30 cellular contexts compared by ENCODE assay signal in genomic region chr10:132689721-132690360, GRCh38.
DNase-seq lines count a peak whose midpoint lies in the region; ATAC-seq, FAIRE-seq and TF ChIP-seq lines count a peak whose summit lies in the region.
"Had no signal": no experiment of that assay in that cellular context is flagged by ENCODE, and none has a peak within 500 bp of the region (broad histone marks: within the 10 kb centered on the region; RNA-seq: fewer than 3 reads in every experiment).

No MANE protein-coding gene starts in this region.

- no peak overlapping the region for H3K4me2 ChIP-seq in GM23338

- H3K36me3 ChIP-seq in GM23338 (ENCODE audit: insufficient read depth) = no peaks in the 10 kb centered on the region
- H3K36me3 ChIP-seq in bronchial epithelial cell (ENCODE audit: control insufficient read depth, insufficient read depth, low read length) = peaks cover 1% of the 10 kb centered on the region
- peaks cover 7 to 19% (median 16%) of the 10 kb centered on the region in 4 donors for H3K36me3 ChIP-seq in sigmoid colon

- H3K36me3 Mint-ChIP-seq in GM23338 (ENCODE audit: low read depth) = peaks cover 2% of the 10 kb centered on the region; the same call in 1 of the 3 replicates

- peaks cover 7% of the 10 kb centered on the region for H3K9me3 Mint-ChIP-seq in GM23338

- TF ChIP-seq CTCF in GM23338 (conservative IDR thresholded peaks at IDR 0.05; ENCODE audit: low read depth in 2 of 2) = no peak
- TF ChIP-seq CTCF in bronchial epithelial cell (IDR thresholded peaks at IDR 0.05; ENCODE audit: insufficient read depth, low read length, severe bottlenecking) = no peak
- no peak for TF ChIP-seq CTCF in sigmoid colon (IDR thresholded peaks at IDR 0.05)

- H3K9me3 ChIP-seq in sigmoid colon = no peaks in the 10 kb centered on the region
- H3K9me3 ChIP-seq: gastroesophageal sphincter, SJSA1 had no signal

- no peak for TF ChIP-seq EP300 in sigmoid colon (IDR thresholded peaks at IDR 0.05)

- no peak overlapping the region for H2AFZ ChIP-seq in GM23338

- H3K27ac ChIP-seq in GM23338 (ENCODE audit: low read depth) = no peak overlapping the region
- no peak overlapping the region for H3K27ac ChIP-seq in sigmoid colon
- H3K27ac ChIP-seq: gastroesophageal sphincter, SJSA1, VCaP had no signal

- H4K20me1 ChIP-seq in GM23338 (replicated peaks; ENCODE audit: insufficient read depth) = peaks cover 5% of the 10 kb centered on the region; the same call in 1 of the 2 replicates

- H3K4me1 ChIP-seq in GM23338 (ENCODE audit: insufficient read depth) (no peaks in the 10 kb centered on the region), sigmoid colon (peaks cover 0 to 4% (median 2%) of the 10 kb centered on the region in 4 donors)

- ATAC-seq in GM23338 (peak; percentile 48), GM18867 (IDR thresholded peaks at IDR 0.05; ENCODE audit: unreplicated experiment) (no peak)
- ATAC-seq: CD8-positive, alpha-beta T cell; gastroesophageal sphincter; left lobe of liver; stimulated activated memory B cell treated with anti-CD40 and anti-IgM and Interleukin-4, amounts not matched to agents 10 μg/mL and 1 μg/mL and 100 μg/mL, for 72 hours had no signal

- intact Hi-C loops in sigmoid colon (cut with DNase I) = no loop called here

- no peaks in the 10 kb centered on the region for H3K27me3 Mint-ChIP-seq in GM23338 (ENCODE audit: insufficient read depth, low read depth, poor library complexity)
- H3K27me3 Mint-ChIP-seq: B cell; stimulated activated memory B cell treated with anti-CD40 and anti-IgM and Interleukin-4, amounts not matched to agents 10 μg/mL and 1 μg/mL and 100 μg/mL, for 72 hours had no signal

- no peak overlapping the region for H3K4me3 Mint-ChIP-seq in GM23338
- H3K4me3 Mint-ChIP-seq: B cell; CD8-positive, alpha-beta T cell; stimulated activated memory B cell treated with anti-CD40 and anti-IgM and Interleukin-4, amounts not matched to agents 10 μg/mL and 1 μg/mL and 100 μg/mL, for 72 hours had no signal

- 96 to 97% methylated on average over 25 of the region's 25 CpGs for WGBS in sigmoid colon, 2 donors

- H3K9me2 ChIP-seq in GM23338 (ENCODE audit: insufficient read depth) = no peaks in the 10 kb centered on the region

- peaks cover 4% of the 10 kb centered on the region for H3K4me1 Mint-ChIP-seq in GM23338

- no peak for TF ChIP-seq POLR2A in sigmoid colon (IDR thresholded peaks at IDR 0.05)

- H3K27ac Mint-ChIP-seq in GM23338 = no peak overlapping the region
- H3K27ac Mint-ChIP-seq: B cell; CD8-positive, alpha-beta T cell; progenitor cell of endocrine pancreas; stimulated activated memory B cell treated with anti-CD40 and anti-IgM and Interleukin-4, amounts not matched to agents 10 μg/mL and 1 μg/mL and 100 μg/mL, for 72 hours had no signal

- DNase-seq in GM23338 (ENCODE audit: low spot score) (no peak), bronchial epithelial cell (ENCODE audit: low read depth) (no peak), islet precursor cell (peak; percentile 47), sigmoid colon (peak; percentile 53), SKM-1 (lab: John Stamatoyannopoulos, UW; ENCODE audit: unreplicated experiment) (no peak), globus pallidus (ENCODE audit: low spot score) (no peak)
- DNase-seq: ACHN; activated CD4-positive, alpha-beta T cell treated with anti-CD3 and anti-CD28 coated beads for 4 hours; activated naive CD4-positive, alpha-beta T cell; activated T-cell treated with anti-CD3 and anti-CD28 coated beads, Interleukin-2, amount 50 U/mL, for 1 hour; CD8-positive, alpha-beta T cell; hypothalamus; KBM-7; NCI-H1092; NCI-H1694 treated with DMSO at 0.1 percent for 48 hours; NCI-H2171; NCI-H82; substantia nigra; T1000 had no signal

- H3K27me3 ChIP-seq in GM23338 (ENCODE audit: insufficient read depth) (no peaks in the 10 kb centered on the region), bronchial epithelial cell (ENCODE audit: control insufficient read depth, insufficient read depth, low read length) (no peaks in the 10 kb centered on the region), sigmoid colon (no peaks in the 10 kb centered on the region)
- H3K27me3 ChIP-seq: gastroesophageal sphincter, SJSA1 had no signal

- no peaks in the 10 kb centered on the region; the same call in 1 of the 2 replicates for H3K79me2 ChIP-seq in GM23338 (replicated peaks; ENCODE audit: insufficient read depth)

- peak; percentile 18 for FAIRE-seq in bronchial epithelial cell (lab: Jason Lieb, UNC)
- FAIRE-seq: H1, HTR-8/SVneo, urothelium cell line had no signal

- no peaks in the 10 kb centered on the region for H3F3A ChIP-seq in GM23338 (replicated peaks; ENCODE audit: low read depth)

- H3K4me3 ChIP-seq in GM23338 (no peak overlapping the region), bronchial epithelial cell (ENCODE audit: low read depth, low read length) (no peak overlapping the region), sigmoid colon (no peak overlapping the region)
- H3K4me3 ChIP-seq: gastroesophageal sphincter, SJSA1 had no signal

TF ChIP-seq in GM23338, 12 proteins besides CTCF, POLR2A, EP300 and RAD21 (continues in another document):
- TF ChIP-seq JUNB (IDR thresholded peaks at IDR 0.05; ENCODE audit: unreplicated experiment) (no peak), POLR2AphosphoS5 (IDR thresholded peaks at IDR 0.05; ENCODE audit: low read depth) (no peak), REST (IDR thresholded peaks at IDR 0.05; ENCODE audit: unreplicated experiment) (no peak), ZNF331 (CRISPR knock-in tag; IDR thresholded peaks at IDR 0.05; ENCODE audit: low read depth) (no peak), CREB1 (CRISPR knock-in tag; IDR thresholded peaks at IDR 0.05; ENCODE audit: low read depth) (no peak), ZNF114 (CRISPR knock-in tag; IDR thresholded peaks at IDR 0.05) (no peak), NANOG (IDR thresholded peaks at IDR 0.05; ENCODE audit: borderline replicate concordance) (no peak), EZH2 (IDR thresholded peaks at IDR 0.05; ENCODE audit: low read depth, unreplicated experiment) (no peak), EZH2phosphoT487 (IDR thresholded peaks at IDR 0.05; ENCODE audit: unreplicated experiment) (no peak), STAT1 (IDR thresholded peaks at IDR 0.05; ENCODE audit: unreplicated experiment) (no peak)
- TF ChIP-seq, protein P1, sequence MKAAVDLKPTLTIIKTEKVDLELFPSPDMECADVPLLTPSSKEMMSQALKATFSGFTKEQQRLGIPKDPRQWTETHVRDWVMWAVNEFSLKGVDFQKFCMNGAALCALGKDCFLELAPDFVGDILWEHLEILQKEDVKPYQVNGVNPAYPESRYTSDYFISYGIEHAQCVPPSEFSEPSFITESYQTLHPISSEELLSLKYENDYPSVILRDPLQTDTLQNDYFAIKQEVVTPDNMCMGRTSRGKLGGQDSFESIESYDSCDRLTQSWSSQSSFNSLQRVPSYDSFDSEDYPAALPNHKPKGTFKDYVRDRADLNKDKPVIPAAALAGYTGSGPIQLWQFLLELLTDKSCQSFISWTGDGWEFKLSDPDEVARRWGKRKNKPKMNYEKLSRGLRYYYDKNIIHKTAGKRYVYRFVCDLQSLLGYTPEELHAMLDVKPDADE (IDR thresholded peaks at IDR 0.05) = no peak

Comparison
In these comparisons a context has a peak if more than half of its experiments do, and no peak if none do; other contexts are left out.
1. DNase-seq: peak in islet precursor cell (single experiment) and sigmoid colon (single experiment); none in GM23338 (single experiment), bronchial epithelial cell (single experiment), SKM-1 (single experiment) and globus pallidus (single experiment).